ENCODE assay signal across 25 cellular contexts in the genomic region with DNA sequence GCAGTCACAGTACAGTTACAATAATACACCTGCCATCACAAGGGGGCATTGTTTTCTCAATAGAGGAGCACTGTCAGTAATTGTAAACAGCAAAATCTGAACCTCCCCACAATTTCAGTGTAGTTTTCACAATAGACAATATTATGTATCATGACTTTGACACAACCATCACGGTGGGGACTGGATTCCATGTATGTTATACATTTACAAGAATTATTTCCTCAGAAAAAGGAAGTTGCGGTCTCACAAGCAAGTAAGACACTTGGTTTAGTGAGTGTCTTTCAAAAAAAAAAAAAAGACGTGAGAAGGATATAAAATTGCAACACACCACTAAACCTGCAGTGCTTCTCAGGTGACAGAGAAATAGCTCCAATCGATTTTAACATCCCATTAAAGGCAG.
DNase-seq lines count a peak whose midpoint lies in the region; ATAC-seq, FAIRE-seq and TF ChIP-seq lines count a peak whose summit lies in the region.
"Had no signal": no experiment of that assay in that cellular context is flagged by ENCODE, and none has a peak within 500 bp of the region (broad histone marks: within the 10 kb centered on the region; RNA-seq: fewer than 3 reads in every experiment).

No MANE protein-coding gene starts in this region.

- FAIRE-seq in HTR-8/SVneo (lab: Jason Lieb, UNC), result no peak
- FAIRE-seq: GM12878, urothelium cell line had no signal

- DNase-seq in D341Med (ENCODE audit: low spot score), result peak; percentile 27
- DNase-seq in HL-60 (ENCODE audit: low read depth in 1 of 2, low spot score in 1 of 2), result peak; percentile 1 to 13
- peak; percentile 79 for DNase-seq in NCI-H146 treated with DMSO at 0.1 percent for 48 hours (lab: John Stamatoyannopoulos, UW; ENCODE audit: unreplicated experiment)
- peak; percentile 100 for DNase-seq in OCI-M1 (lab: John Stamatoyannopoulos, UW)
- no peak for DNase-seq in HTR-8/SVneo (ENCODE audit: insufficient read length, low spot score)
- no peak for DNase-seq in DMS 273 treated with DMSO at 0.1 percent for 48 hours (lab: John Stamatoyannopoulos, UW)
- DNase-seq in stimulated activated CD4-positive, alpha-beta T cell treated with anti-CD3 and anti-CD28 coated beads, Interleukin-1b, Interleukin-23, amount 100 ng/mL, for 48 hours, result no peak
- DNase-seq: activated CD4-positive, alpha-beta T cell treated with anti-CD3 and anti-CD28 coated beads, Interleukin-2, amount 50 U/mL, for 1 hour; caudate nucleus; CD4-positive, alpha-beta T cell; immature natural killer cell; NCI-H1092 treated with DMSO at 0.1 percent for 48 hours; NCI-H2081; NCI-H526 treated with DMSO at 0.1 percent for 48 hours had no signal

- no peaks in the 10 kb centered on the region for H3K27me3 Mint-ChIP-seq in stimulated activated memory B cell treated with anti-CD40 and anti-IgM and Interleukin-4, amounts not matched to agents 10 μg/mL and 1 μg/mL and 100 μg/mL, for 72 hours
- H3K27me3 Mint-ChIP-seq: activated naive CD8-positive, alpha-beta T cell; CD4-positive, alpha-beta T cell; progenitor cell of endocrine pancreas had no signal

- H3K4me3 Mint-ChIP-seq in stimulated activated memory B cell treated with anti-CD40 and anti-IgM and Interleukin-4, amounts not matched to agents 10 μg/mL and 1 μg/mL and 100 μg/mL, for 72 hours, result no peak overlapping the region
- H3K4me3 Mint-ChIP-seq: activated naive CD8-positive, alpha-beta T cell; CD4-positive, alpha-beta T cell; immature natural killer cell; nephron had no signal

- no peaks in the 10 kb centered on the region for H3K36me3 Mint-ChIP-seq in stimulated activated memory B cell treated with anti-CD40 and anti-IgM and Interleukin-4, amounts not matched to agents 10 μg/mL and 1 μg/mL and 100 μg/mL, for 72 hours
- H3K36me3 Mint-ChIP-seq: activated naive CD8-positive, alpha-beta T cell had no signal

- no peaks in the 10 kb centered on the region for H3K4me1 Mint-ChIP-seq in stimulated activated memory B cell treated with anti-CD40 and anti-IgM and Interleukin-4, amounts not matched to agents 10 μg/mL and 1 μg/mL and 100 μg/mL, for 72 hours
- H3K4me1 Mint-ChIP-seq: immature natural killer cell, nephron had no signal

- TF ChIP-seq CTCF in HL-60 (IDR thresholded peaks at IDR 0.05; ENCODE audit: insufficient read depth, low read length), result no peak

- ATAC-seq in stimulated activated memory B cell treated with anti-CD40 and anti-IgM and Interleukin-4, amounts not matched to agents 10 μg/mL and 1 μg/mL and 100 μg/mL, for 72 hours, result no peak
- ATAC-seq: GM12878, Panc1 had no signal

- H3K27ac Mint-ChIP-seq in stimulated activated memory B cell treated with anti-CD40 and anti-IgM and Interleukin-4, amounts not matched to agents 10 μg/mL and 1 μg/mL and 100 μg/mL, for 72 hours, result no peak overlapping the region
- H3K27ac Mint-ChIP-seq: activated naive CD8-positive, alpha-beta T cell; CD4-positive, alpha-beta T cell; immature natural killer cell; nephron; progenitor cell of endocrine pancreas had no signal

- H3K27me3 ChIP-seq in HL-60 (ENCODE audit: insufficient read depth, poor library complexity, severe bottlenecking), result no peaks in the 10 kb centered on the region
- H3K27me3 ChIP-seq: ascending aorta, SJSA1, suprapubic skin had no signal

- no peaks in the 10 kb centered on the region for H3K9me3 Mint-ChIP-seq in stimulated activated memory B cell treated with anti-CD40 and anti-IgM and Interleukin-4, amounts not matched to agents 10 μg/mL and 1 μg/mL and 100 μg/mL, for 72 hours

- no peak overlapping the region for H3K4me3 ChIP-seq in HL-60 (replicated peaks; ENCODE audit: insufficient read depth, low read length)
- H3K4me3 ChIP-seq: ascending aorta, GM12878, SJSA1, suprapubic skin had no signal

- H3K27ac ChIP-seq in HL-60 (replicated peaks), result no peak overlapping the region
- H3K27ac ChIP-seq: ascending aorta, SJSA1, suprapubic skin, VCaP had no signal

Comparison
In these comparisons a context has a peak if more than half of its experiments do, and no peak if none do; other contexts are left out.
1. DNase-seq: peak in D341Med (single experiment), HL-60 (2 of 2), NCI-H146 treated with DMSO at 0.1 percent for 48 hours (single experiment) and OCI-M1 (single experiment); none in HTR-8/SVneo (single experiment), DMS 273 treated with DMSO at 0.1 percent for 48 hours (single experiment) and stimulated activated CD4-positive, alpha-beta T cell treated with anti-CD3 and anti-CD28 coated beads, Interleukin-1b, Interleukin-23, amount 100 ng/mL, for 48 hours (single experiment).